Comparison of ENCODE assay signal across 1 cellular context in the genomic region with DNA sequence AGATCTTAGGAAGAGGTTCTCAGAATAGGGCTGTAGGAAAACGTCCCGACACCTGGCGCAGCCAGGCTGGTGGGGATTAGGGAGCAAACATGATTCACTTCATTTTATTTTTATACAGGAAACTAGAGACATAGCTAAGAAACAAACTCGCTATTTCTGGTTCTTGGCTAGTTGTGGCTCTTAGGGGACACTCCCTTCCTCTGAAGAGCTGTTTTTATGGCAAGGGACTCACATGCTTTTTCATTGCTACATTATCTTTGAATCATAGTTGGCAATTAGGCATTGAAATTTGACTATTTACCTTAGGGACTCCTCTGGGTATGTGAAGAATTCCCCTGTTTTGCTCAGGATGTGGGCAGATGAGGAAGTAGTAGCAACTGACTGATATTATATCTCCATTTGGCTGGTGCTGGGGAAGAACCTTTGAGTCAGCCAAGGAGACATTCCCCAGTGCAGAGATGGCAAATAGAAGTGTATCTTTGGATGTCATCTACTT.
TF ChIP-seq lines count a peak whose summit lies in the region.

No MANE protein-coding gene starts in this region.

TF ChIP-seq in GM12878, 131 proteins besides CTCF, POLR2A, EP300 and RAD21 (continued from another document and continues in another):
- TF ChIP-seq, protein P1, sequence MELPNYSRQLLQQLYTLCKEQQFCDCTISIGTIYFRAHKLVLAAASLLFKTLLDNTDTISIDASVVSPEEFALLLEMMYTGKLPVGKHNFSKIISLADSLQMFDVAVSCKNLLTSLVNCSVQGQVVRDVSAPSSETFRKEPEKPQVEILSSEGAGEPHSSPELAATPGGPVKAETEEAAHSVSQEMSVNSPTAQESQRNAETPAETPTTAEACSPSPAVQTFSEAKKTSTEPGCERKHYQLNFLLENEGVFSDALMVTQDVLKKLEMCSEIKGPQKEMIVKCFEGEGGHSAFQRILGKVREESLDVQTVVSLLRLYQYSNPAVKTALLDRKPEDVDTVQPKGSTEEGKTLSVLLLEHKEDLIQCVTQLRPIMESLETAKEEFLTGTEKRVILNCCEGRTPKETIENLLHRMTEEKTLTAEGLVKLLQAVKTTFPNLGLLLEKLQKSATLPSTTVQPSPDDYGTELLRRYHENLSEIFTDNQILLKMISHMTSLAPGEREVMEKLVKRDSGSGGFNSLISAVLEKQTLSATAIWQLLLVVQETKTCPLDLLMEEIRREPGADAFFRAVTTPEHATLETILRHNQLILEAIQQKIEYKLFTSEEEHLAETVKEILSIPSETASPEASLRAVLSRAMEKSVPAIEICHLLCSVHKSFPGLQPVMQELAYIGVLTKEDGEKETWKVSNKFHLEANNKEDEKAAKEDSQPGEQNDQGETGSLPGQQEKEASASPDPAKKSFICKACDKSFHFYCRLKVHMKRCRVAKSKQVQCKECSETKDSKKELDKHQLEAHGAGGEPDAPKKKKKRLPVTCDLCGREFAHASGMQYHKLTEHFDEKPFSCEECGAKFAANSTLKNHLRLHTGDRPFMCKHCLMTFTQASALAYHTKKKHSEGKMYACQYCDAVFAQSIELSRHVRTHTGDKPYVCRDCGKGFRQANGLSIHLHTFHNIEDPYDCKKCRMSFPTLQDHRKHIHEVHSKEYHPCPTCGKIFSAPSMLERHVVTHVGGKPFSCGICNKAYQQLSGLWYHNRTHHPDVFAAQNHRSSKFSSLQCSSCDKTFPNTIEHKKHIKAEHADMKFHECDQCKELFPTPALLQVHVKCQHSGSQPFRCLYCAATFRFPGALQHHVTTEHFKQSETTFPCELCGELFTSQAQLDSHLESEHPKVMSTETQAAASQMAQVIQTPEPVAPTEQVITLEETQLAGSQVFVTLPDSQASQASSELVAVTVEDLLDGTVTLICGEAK (IDR thresholded peaks at IDR 0.05; ENCODE audit: borderline replicate concordance): no peak
- TF ChIP-seq HDGF (IDR thresholded peaks at IDR 0.05) (no peak), SMC3 (IDR thresholded peaks at IDR 0.05; ENCODE audit: borderline replicate concordance, low read length) (no peak; the same call in 1 of the 2 replicates), NFIC (IDR thresholded peaks at IDR 0.05; ENCODE audit: low read depth, low read length) (peak; percentile 74), ZNF274 (IDR thresholded peaks at IDR 0.05; ENCODE audit: insufficient read depth, insufficient read length) (no peak), PAX5 (IDR thresholded peaks at IDR 0.05; ENCODE audit: borderline replicate concordance, low read depth, low read length) (peak; percentile 26; the same call in 1 of the 2 replicates), CREM (IDR thresholded peaks at IDR 0.05; ENCODE audit: low read depth) (peak; percentile 39; the same call in 1 of the 2 replicates), GABPA (IDR thresholded peaks at IDR 0.05; ENCODE audit: low read depth) (no peak), MXI1 (IDR thresholded peaks at IDR 0.05; ENCODE audit: low read depth, low read length) (no peak), SP1 (IDR thresholded peaks at IDR 0.05; ENCODE audit: low read depth, low read length) (no peak), KAT2A (conservative IDR thresholded peaks at IDR 0.05; ENCODE audit: control insufficient read depth, low read depth, low read length) (no peak), FOXK2 (IDR thresholded peaks at IDR 0.05) (no peak), RFX5 (IDR thresholded peaks at IDR 0.05; ENCODE audit: low read depth, low read length) (no peak), CBFB (IDR thresholded peaks at IDR 0.05; ENCODE audit: low read depth) (no peak), SUZ12 (IDR thresholded peaks at IDR 0.05; ENCODE audit: unreplicated experiment) (no peak), SPI1 (IDR thresholded peaks at IDR 0.05; ENCODE audit: borderline replicate concordance, insufficient read depth, low read depth, low read length) (peak; percentile 47; the same call in 1 of the 2 replicates), IRF4 (IDR thresholded peaks at IDR 0.05; ENCODE audit: low read depth, low read length) (no peak), TARDBP (IDR thresholded peaks at IDR 0.05; ENCODE audit: borderline replicate concordance) (no peak), MYB (IDR thresholded peaks at IDR 0.05; ENCODE audit: borderline replicate concordance, low read depth, low read length) (no peak), TBL1XR1 (IDR thresholded peaks at IDR 0.05; ENCODE audit: low read depth, low read length) (peak; percentile 74), HCFC1 (IDR thresholded peaks at IDR 0.05; ENCODE audit: low read length) (no peak), HDAC2 (IDR thresholded peaks at IDR 0.05) (no peak), MTA3 (IDR thresholded peaks at IDR 0.05; ENCODE audit: borderline replicate concordance, low read length) (0 out of 2 replicates have a peak, but pooled peaks have one; percentile 59), GATAD2B (conservative IDR thresholded peaks at IDR 0.05; ENCODE audit: low read depth) (0 out of 2 replicates have a peak, but pooled peaks have one; percentile 50), ZSCAN29 (IDR thresholded peaks at IDR 0.05) (no peak), FOXM1 (IDR thresholded peaks at IDR 0.05; ENCODE audit: low read depth, low read length) (peak; percentile 68), SIN3A (IDR thresholded peaks at IDR 0.05; ENCODE audit: low read depth, low read length) (no peak), NRF1 (conservative IDR thresholded peaks at IDR 0.05; ENCODE audit: low read depth, low read length) (no peak), RUNX3 (IDR thresholded peaks at IDR 0.05; ENCODE audit: low read length) (peak; percentile 77), ZNF217 (IDR thresholded peaks at IDR 0.05) (peak; percentile 51; the same call in 1 of the 2 replicates), RCOR1 (conservative IDR thresholded peaks at IDR 0.05; ENCODE audit: low read depth, low read length) (no peak), RBBP5 (conservative IDR thresholded peaks at IDR 0.05) (no peak), DPF2 (IDR thresholded peaks at IDR 0.05) (peak; percentile 69), SREBF1 (IDR thresholded peaks at IDR 0.05; ENCODE audit: low read length) (no peak), ETV6 (conservative IDR thresholded peaks at IDR 0.05 in 1 of 2, IDR thresholded peaks at IDR 0.05 in 1 of 2; ENCODE audit: borderline replicate concordance in 1 of 2, low read depth in 1 of 2) (peak in 1 of 2 experiments; percentile 84; a peak in 1 of 4 replicates), HDAC6 (IDR thresholded peaks at IDR 0.05; ENCODE audit: unreplicated experiment) (no peak), CBX5 (IDR thresholded peaks at IDR 0.05; ENCODE audit: low read depth) (peak; percentile 53; the same call in 1 of the 2 replicates), BACH1 (IDR thresholded peaks at IDR 0.05; ENCODE audit: borderline replicate concordance) (peak; percentile 82; the same call in 1 of the 2 replicates), MTA2 (IDR thresholded peaks at IDR 0.05; ENCODE audit: low read depth) (peak; percentile 90), POLR2AphosphoS5 (IDR thresholded peaks at IDR 0.05; ENCODE audit: low read length) (no peak), ZNF24 (IDR thresholded peaks at IDR 0.05) (peak; percentile 68)
- TF ChIP-seq, protein P2, sequence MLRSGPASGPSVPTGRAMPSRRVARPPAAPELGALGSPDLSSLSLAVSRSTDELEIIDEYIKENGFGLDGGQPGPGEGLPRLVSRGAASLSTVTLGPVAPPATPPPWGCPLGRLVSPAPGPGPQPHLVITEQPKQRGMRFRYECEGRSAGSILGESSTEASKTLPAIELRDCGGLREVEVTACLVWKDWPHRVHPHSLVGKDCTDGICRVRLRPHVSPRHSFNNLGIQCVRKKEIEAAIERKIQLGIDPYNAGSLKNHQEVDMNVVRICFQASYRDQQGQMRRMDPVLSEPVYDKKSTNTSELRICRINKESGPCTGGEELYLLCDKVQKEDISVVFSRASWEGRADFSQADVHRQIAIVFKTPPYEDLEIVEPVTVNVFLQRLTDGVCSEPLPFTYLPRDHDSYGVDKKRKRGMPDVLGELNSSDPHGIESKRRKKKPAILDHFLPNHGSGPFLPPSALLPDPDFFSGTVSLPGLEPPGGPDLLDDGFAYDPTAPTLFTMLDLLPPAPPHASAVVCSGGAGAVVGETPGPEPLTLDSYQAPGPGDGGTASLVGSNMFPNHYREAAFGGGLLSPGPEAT (IDR thresholded peaks at IDR 0.05; ENCODE audit: low read depth): peak; percentile 92
- TF ChIP-seq, protein P3, sequence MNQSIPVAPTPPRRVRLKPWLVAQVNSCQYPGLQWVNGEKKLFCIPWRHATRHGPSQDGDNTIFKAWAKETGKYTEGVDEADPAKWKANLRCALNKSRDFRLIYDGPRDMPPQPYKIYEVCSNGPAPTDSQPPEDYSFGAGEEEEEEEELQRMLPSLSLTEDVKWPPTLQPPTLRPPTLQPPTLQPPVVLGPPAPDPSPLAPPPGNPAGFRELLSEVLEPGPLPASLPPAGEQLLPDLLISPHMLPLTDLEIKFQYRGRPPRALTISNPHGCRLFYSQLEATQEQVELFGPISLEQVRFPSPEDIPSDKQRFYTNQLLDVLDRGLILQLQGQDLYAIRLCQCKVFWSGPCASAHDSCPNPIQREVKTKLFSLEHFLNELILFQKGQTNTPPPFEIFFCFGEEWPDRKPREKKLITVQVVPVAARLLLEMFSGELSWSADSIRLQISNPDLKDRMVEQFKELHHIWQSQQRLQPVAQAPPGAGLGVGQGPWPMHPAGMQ (IDR thresholded peaks at IDR 0.05; ENCODE audit: borderline replicate concordance): no peak
- TF ChIP-seq, protein P4, sequence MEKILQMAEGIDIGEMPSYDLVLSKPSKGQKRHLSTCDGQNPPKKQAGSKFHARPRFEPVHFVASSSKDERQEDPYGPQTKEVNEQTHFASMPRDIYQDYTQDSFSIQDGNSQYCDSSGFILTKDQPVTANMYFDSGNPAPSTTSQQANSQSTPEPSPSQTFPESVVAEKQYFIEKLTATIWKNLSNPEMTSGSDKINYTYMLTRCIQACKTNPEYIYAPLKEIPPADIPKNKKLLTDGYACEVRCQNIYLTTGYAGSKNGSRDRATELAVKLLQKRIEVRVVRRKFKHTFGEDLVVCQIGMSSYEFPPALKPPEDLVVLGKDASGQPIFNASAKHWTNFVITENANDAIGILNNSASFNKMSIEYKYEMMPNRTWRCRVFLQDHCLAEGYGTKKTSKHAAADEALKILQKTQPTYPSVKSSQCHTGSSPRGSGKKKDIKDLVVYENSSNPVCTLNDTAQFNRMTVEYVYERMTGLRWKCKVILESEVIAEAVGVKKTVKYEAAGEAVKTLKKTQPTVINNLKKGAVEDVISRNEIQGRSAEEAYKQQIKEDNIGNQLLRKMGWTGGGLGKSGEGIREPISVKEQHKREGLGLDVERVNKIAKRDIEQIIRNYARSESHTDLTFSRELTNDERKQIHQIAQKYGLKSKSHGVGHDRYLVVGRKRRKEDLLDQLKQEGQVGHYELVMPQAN (conservative IDR thresholded peaks at IDR 0.05): no peak
- TF ChIP-seq, protein P5, sequence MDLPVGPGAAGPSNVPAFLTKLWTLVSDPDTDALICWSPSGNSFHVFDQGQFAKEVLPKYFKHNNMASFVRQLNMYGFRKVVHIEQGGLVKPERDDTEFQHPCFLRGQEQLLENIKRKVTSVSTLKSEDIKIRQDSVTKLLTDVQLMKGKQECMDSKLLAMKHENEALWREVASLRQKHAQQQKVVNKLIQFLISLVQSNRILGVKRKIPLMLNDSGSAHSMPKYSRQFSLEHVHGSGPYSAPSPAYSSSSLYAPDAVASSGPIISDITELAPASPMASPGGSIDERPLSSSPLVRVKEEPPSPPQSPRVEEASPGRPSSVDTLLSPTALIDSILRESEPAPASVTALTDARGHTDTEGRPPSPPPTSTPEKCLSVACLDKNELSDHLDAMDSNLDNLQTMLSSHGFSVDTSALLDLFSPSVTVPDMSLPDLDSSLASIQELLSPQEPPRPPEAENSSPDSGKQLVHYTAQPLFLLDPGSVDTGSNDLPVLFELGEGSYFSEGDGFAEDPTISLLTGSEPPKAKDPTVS (IDR thresholded peaks at IDR 0.05; ENCODE audit: low read depth, low read length): no peak
- TF ChIP-seq, protein P6, sequence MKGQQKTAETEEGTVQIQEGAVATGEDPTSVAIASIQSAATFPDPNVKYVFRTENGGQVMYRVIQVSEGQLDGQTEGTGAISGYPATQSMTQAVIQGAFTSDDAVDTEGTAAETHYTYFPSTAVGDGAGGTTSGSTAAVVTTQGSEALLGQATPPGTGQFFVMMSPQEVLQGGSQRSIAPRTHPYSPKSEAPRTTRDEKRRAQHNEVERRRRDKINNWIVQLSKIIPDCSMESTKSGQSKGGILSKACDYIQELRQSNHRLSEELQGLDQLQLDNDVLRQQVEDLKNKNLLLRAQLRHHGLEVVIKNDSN (IDR thresholded peaks at IDR 0.05; ENCODE audit: borderline replicate concordance, extremely low read length, insufficient read depth, low read depth, low read length): no peak
- TF ChIP-seq, protein P7, sequence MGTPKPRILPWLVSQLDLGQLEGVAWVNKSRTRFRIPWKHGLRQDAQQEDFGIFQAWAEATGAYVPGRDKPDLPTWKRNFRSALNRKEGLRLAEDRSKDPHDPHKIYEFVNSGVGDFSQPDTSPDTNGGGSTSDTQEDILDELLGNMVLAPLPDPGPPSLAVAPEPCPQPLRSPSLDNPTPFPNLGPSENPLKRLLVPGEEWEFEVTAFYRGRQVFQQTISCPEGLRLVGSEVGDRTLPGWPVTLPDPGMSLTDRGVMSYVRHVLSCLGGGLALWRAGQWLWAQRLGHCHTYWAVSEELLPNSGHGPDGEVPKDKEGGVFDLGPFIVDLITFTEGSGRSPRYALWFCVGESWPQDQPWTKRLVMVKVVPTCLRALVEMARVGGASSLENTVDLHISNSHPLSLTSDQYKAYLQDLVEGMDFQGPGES (IDR thresholded peaks at IDR 0.05): no peak
